ENCODE assay signal across 8 cellular contexts in genomic region chr13:51614350-51614786, GRCh38. TPM values are rescaled to one million over a fixed set of nuclear protein-coding genes. Genes with fewer than 3 reads are reported as not detected.
A peak's percentile ranks its signal among the peaks of the same experiment; 100 is the strongest.
DNase-seq lines count a peak whose midpoint lies in the region; ATAC-seq and TF ChIP-seq lines count a peak whose summit lies in the region.

No MANE protein-coding gene starts in this region.

- no peak for TF ChIP-seq CTCF in IMR-90 (conservative IDR thresholded peaks at IDR 0.05; ENCODE audit: low read depth, low read length)
- no peak for TF ChIP-seq CTCF in VCaP (conservative IDR thresholded peaks at IDR 0.05)

- H2AFZ ChIP-seq in IMR-90 (replicated peaks; ENCODE audit: low read length, poor library complexity): peak overlapping the region; percentile 39

- peak overlapping the region; percentile 72 for H3K14ac ChIP-seq in IMR-90 (replicated peaks; ENCODE audit: low read depth, low read length)

- POLR2A ChIA-PET in IMR-90 (lab: Charles Lee; ENCODE audit: unreplicated experiment): no interaction called here

- ATAC-seq in GM19468 (IDR thresholded peaks at IDR 0.05; ENCODE audit: extremely low read depth, unreplicated experiment) (peak; percentile 67), IMR-90 (ENCODE audit: low read depth) (no peak)

- dilution Hi-C loops in IMR-90 (cut with HindIII; ENCODE audit: low sequenced_read_pairs, unreplicated experiment): no loop called here

- peak overlapping the region; percentile 85 for H3K4ac ChIP-seq in IMR-90 (ENCODE audit: low read depth, low read length)

- CTCF ChIA-PET in IMR-90 (lab: Yijun Ruan, JAX): interaction anchor here (0.7 to 1.8 kb wide), 3 partner anchors 11 to 160 kb away, joined by 3 to 5 read pairs (median 3); no protein-coding TSS in a partner anchor

- no peaks in the 10 kb centered on the region for H3K27me3 ChIP-seq in IMR-90 (ENCODE audit: control insufficient read depth, insufficient read depth, low read length)

- peak overlapping the region; percentile 44; the same call in 1 of the 2 replicates for H2BK120ac ChIP-seq in IMR-90 (ENCODE audit: low read depth, low read length)

- no peak overlapping the region for H3K56ac ChIP-seq in IMR-90 (ENCODE audit: extremely low read depth, insufficient read depth, low read length)

- H2BK15ac ChIP-seq in IMR-90 (ENCODE audit: low read depth, low read length): peak overlapping the region; percentile 60; the same call in 2 of the 3 replicates

- BruUV-seq in IMR-90 (replicated peaks; lab: Mats Ljungman, UMichigan): no TSS peak

- TF ChIP-seq RAD21 in IMR-90 (IDR thresholded peaks at IDR 0.05; ENCODE audit: low read length): no peak

- H4K91ac ChIP-seq in IMR-90 (ENCODE audit: insufficient read depth, low read depth, low read length): peak overlapping the region; percentile 37; the same call in 1 of the 2 replicates

- no peak for TF ChIP-seq POLR2A in IMR-90 (IDR thresholded peaks at IDR 0.05; ENCODE audit: low read depth, low read length)

- peak overlapping the region; percentile 0 to 31; a peak in 1 of 4 replicates for H4K8ac ChIP-seq in IMR-90 (ENCODE audit: low read depth in 2 of 2, low read length in 2 of 2)

- H4K5ac ChIP-seq in IMR-90 (ENCODE audit: low read depth, low read length): peak overlapping the region; percentile 12; the same call in 1 of the 2 replicates

- in situ Hi-C loops in IMR-90 (cut with MboI; ENCODE audit: low sequenced_read_pairs): no loop called here

- H3K9me3 ChIP-seq in IMR-90 (ENCODE audit: control insufficient read depth, insufficient read depth, low read length): no peaks in the 10 kb centered on the region

- peak overlapping the region; percentile 82 for H3K23ac ChIP-seq in IMR-90 (ENCODE audit: low read depth, low read length)

- H3K4me2 ChIP-seq in IMR-90 (ENCODE audit: low read depth, low read length): 0 out of 2 replicates have a peak overlapping the region, but pooled peaks have one; percentile 6

- H2BK5ac ChIP-seq in IMR-90 (ENCODE audit: low read depth, low read length, poor library complexity, severe bottlenecking): peak overlapping the region; percentile 2

- peaks cover 43 to 66% of the 10 kb centered on the region in 2 experiments for H3K79me1 ChIP-seq in IMR-90 (ENCODE audit: low read depth in 1 of 2, low read length in 2 of 2)

- H3K27ac ChIP-seq in IMR-90 (ENCODE audit: insufficient read depth, low read length): no peak overlapping the region
- peak overlapping the region; percentile 22; the same call in 1 of the 2 replicates for H3K27ac ChIP-seq in VCaP

- peak overlapping the region; percentile 70 for H2AK5ac ChIP-seq in IMR-90 (ENCODE audit: low read depth, low read length)

- H3K4me1 ChIP-seq in IMR-90 (ENCODE audit: control insufficient read depth, insufficient read depth, low read length): peaks cover 14% of the 10 kb centered on the region

- no peak overlapping the region for H3K4me3 ChIP-seq in IMR-90 (ENCODE audit: insufficient read depth, low read depth, low read length)

- H2BK20ac ChIP-seq in IMR-90 (ENCODE audit: low read depth, low read length): no peak overlapping the region

- WGBS in IMR-90 (ENCODE audit: extremely low coverage in 2 of 2, insufficient read length in 1 of 2), 2 experiments: 65% methylated on average over 2 of the region's 8 CpGs; no CpG with 5 or more reads in 1 of the 2 experiments

- H3K9ac ChIP-seq in IMR-90 (ENCODE audit: low read depth, low read length): no peak overlapping the region

- H3K18ac ChIP-seq in IMR-90 (ENCODE audit: low read depth, low read length): 0 out of 2 replicates have a peak overlapping the region, but pooled peaks have one; percentile 2

- peaks cover 16% of the 10 kb centered on the region for H3K9me1 ChIP-seq in IMR-90 (ENCODE audit: insufficient read depth, low read length)

- DNase-seq in DMS153 (lab: John Stamatoyannopoulos, UW) (peak; percentile 86), IMR-90 (no peak), posterior cingulate gyrus (peak in 7 of 10 donors; percentile 28 to 89 (median 51)), putamen (ENCODE audit: low spot score) (no peak)
- peak; percentile 29 for DNase-seq in effector CD4-positive, alpha-beta T cell
- no peak for DNase-seq in NK-92 treated with Interleukin-12 subunit alpha and Interleukin-12 subunit beta, amount 100 ng/mL, for 24 hours (lab: John Stamatoyannopoulos, UW)

- intact Hi-C loops in IMR-90 (cut with micrococcal nuclease) (no loop called here), posterior cingulate gyrus (cut with DNase I) (no loop called here)

- no peaks in the 10 kb centered on the region for H3K36me3 ChIP-seq in IMR-90 (ENCODE audit: control insufficient read depth, insufficient read depth, low read length)

- H2AK9ac ChIP-seq in IMR-90 (replicated peaks; ENCODE audit: low read depth, low read length, poor library complexity): peak overlapping the region; percentile 39

- peaks cover 20% of the 10 kb centered on the region; the same call in 1 of the 2 replicates for H4K20me1 ChIP-seq in IMR-90 (ENCODE audit: insufficient read depth, low read length)

TF ChIP-seq in IMR-90, 13 proteins besides CTCF, POLR2A, EP300 and RAD21:
- TF ChIP-seq NFE2L2 (IDR thresholded peaks at IDR 0.05; ENCODE audit: low read depth, low read length): no peak
- no peak for TF ChIP-seq RFX5 (IDR thresholded peaks at IDR 0.05; ENCODE audit: low read depth, low read length)
- TF ChIP-seq ELK1 (IDR thresholded peaks at IDR 0.05; ENCODE audit: borderline replicate concordance, low read depth, low read length): no peak
- TF ChIP-seq CHD1 (IDR thresholded peaks at IDR 0.05; ENCODE audit: low read depth, low read length): no peak
- TF ChIP-seq, protein P1, sequence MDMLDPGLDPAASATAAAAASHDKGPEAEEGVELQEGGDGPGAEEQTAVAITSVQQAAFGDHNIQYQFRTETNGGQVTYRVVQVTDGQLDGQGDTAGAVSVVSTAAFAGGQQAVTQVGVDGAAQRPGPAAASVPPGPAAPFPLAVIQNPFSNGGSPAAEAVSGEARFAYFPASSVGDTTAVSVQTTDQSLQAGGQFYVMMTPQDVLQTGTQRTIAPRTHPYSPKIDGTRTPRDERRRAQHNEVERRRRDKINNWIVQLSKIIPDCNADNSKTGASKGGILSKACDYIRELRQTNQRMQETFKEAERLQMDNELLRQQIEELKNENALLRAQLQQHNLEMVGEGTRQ (IDR thresholded peaks at IDR 0.05; ENCODE audit: low read depth, low read length): no peak
- no peak for TF ChIP-seq FOS (IDR thresholded peaks at IDR 0.05; ENCODE audit: low read depth, low read length)
- no peak for TF ChIP-seq RCOR1 (IDR thresholded peaks at IDR 0.05; ENCODE audit: insufficient replicate concordance, low read length)
- no peak for TF ChIP-seq MXI1 (IDR thresholded peaks at IDR 0.05; ENCODE audit: borderline replicate concordance, low read depth, low read length)

RNA-seq across cellular contexts. Expression of gene WDFY2, which starts 30.1 kb away (rescaled TPM):
- total RNA-seq in IMR-90 (2012; rRNA removed): 4.3 and 6.7 TPM in 2 replicates
- polyA plus RNA-seq in IMR-90 (2012; rRNA removed): 4.3 and 5.4 TPM in 2 replicates
- polyA plus RNA-seq in IMR-90 (2012; cell fraction: cytosol; rRNA removed): 1.5 and 1.8 TPM in 2 replicates
- polyA plus RNA-seq in IMR-90 (2012; cell fraction: nucleus; rRNA removed; ENCODE audit: low replicate concordance): 10.1 and 27.3 TPM in 2 replicates

Comparison
In these comparisons a context has a peak if more than half of its experiments do, and no peak if none do; other contexts are left out.
1. DNase-seq: peak in DMS153 (single experiment), effector CD4-positive, alpha-beta T cell (single experiment) and posterior cingulate gyrus (7 of 10); none in IMR-90 (single experiment), putamen (single experiment) and NK-92 treated with Interleukin-12 subunit alpha and Interleukin-12 subunit beta, amount 100 ng/mL, for 24 hours (single experiment).